Comparison of ENCODE assay signal across 8 cellular contexts in genomic region chr20:47358672-47359532, GRCh38. TPM values are rescaled to one million over a fixed set of nuclear protein-coding genes. Genes with fewer than 3 reads are reported as not detected.
DNase-seq lines count a peak whose midpoint lies in the region; ATAC-seq and TF ChIP-seq lines count a peak whose summit lies in the region.

No MANE protein-coding gene starts in this region.

- TF ChIP-seq CTCF in CD14-positive monocyte (IDR thresholded peaks at IDR 0.05) (no peak), HEK293 (tag by site-specific recombination; IDR thresholded peaks at IDR 0.05) (no peak), GM10266 (IDR thresholded peaks at IDR 0.05; ENCODE audit: control insufficient read depth, insufficient read depth, low read depth, missing control alignments) (no peak), GM10248 (IDR thresholded peaks at IDR 0.05; ENCODE audit: control extremely low read depth, extremely low read depth, low read depth, missing control alignments) (no peak)

- no peaks in the 10 kb centered on the region for H3K9me3 Mint-ChIP-seq in CD14-positive monocyte
- H3K9me3 Mint-ChIP-seq in stimulated activated effector memory CD8-positive, alpha-beta T cell treated with anti-CD3 and anti-CD28 coated beads, Interleukin-12 subunit alpha, Interleukin-12 subunit beta, amount 100 ng/mL, for 72 hours: no peaks in the 10 kb centered on the region

- ATAC-seq in stimulated activated effector memory CD8-positive, alpha-beta T cell treated with anti-CD3 and anti-CD28 coated beads, Interleukin-12 subunit alpha, Interleukin-12 subunit beta, amount 100 ng/mL, for 72 hours: no peak

- CTCF ChIA-PET in HEK293 (lab: Yijun Ruan, JAX): interaction anchor here (0.8 to 4.3 kb wide), 7 partner anchors 11 to 262 kb away, joined by 3 to 26 read pairs (median 4); no protein-coding TSS in a partner anchor
- CTCF ChIA-PET in GM10248 (lab: Yijun Ruan, JAX): interaction anchor here (0.9 to 14.0 kb wide), 9 partner anchors 10 to 262 kb away, joined by 3 to 203 read pairs (median 5); no protein-coding TSS in a partner anchor

- peaks cover 5% of the 10 kb centered on the region in 2 donors for H3K36me3 Mint-ChIP-seq in CD14-positive monocyte
- peaks cover 24% of the 10 kb centered on the region for H3K36me3 Mint-ChIP-seq in stimulated activated effector memory CD8-positive, alpha-beta T cell treated with anti-CD3 and anti-CD28 coated beads, Interleukin-12 subunit alpha, Interleukin-12 subunit beta, amount 100 ng/mL, for 72 hours

- H3K27me3 Mint-ChIP-seq in CD14-positive monocyte (ENCODE audit: low read depth in 3 of 3): peaks cover 0 to 1% (median 0%) of the 10 kb centered on the region in 3 donors

- peaks cover 69% of the 10 kb centered on the region for H3K4me1 Mint-ChIP-seq in CD14-positive monocyte
- peaks cover 50% of the 10 kb centered on the region for H3K4me1 Mint-ChIP-seq in stimulated activated effector memory CD8-positive, alpha-beta T cell treated with anti-CD3 and anti-CD28 coated beads, Interleukin-12 subunit alpha, Interleukin-12 subunit beta, amount 100 ng/mL, for 72 hours

- H3K4me1 ChIP-seq in HEK293 (ENCODE audit: control insufficient read depth, insufficient read depth, low read length): peaks cover 36% of the 10 kb centered on the region

- H3K27ac ChIP-seq in HEK293 (ENCODE audit: extremely low read depth, low read depth, low read length): peak overlapping the region; percentile 97

- no peaks in the 10 kb centered on the region for H3K36me3 ChIP-seq in HEK293 (ENCODE audit: control insufficient read depth in 2 of 2, insufficient read depth in 1 of 2, low read length in 2 of 2)

- no peak overlapping the region for H3K4me3 ChIP-seq in HEK293 (ENCODE audit: low read depth, low read length)

- H3K9me3 ChIP-seq in HEK293 (ENCODE audit: control insufficient read depth, insufficient read depth, low read depth, low read length): no peaks in the 10 kb centered on the region

- intact Hi-C loops in CD14-positive monocyte (cut with micrococcal nuclease): loop anchor here in 1 of 2 donors (10.0 kb wide), 1 partner anchor 416 kb away; no protein-coding TSS in a partner anchor

- peak; percentile 47 for DNase-seq in CD14-positive monocyte (ENCODE audit: low spot score)
- DNase-seq in OCI-M1 (lab: John Stamatoyannopoulos, UW): peak; percentile 91
- DNase-seq in cerebellum (ENCODE audit: low spot score): peak; percentile 65
- DNase-seq in kidney tubule cell (ENCODE audit: low spot score): peak; percentile 94
- DNase-seq in stimulated activated effector memory CD8-positive, alpha-beta T cell treated with anti-CD3 and anti-CD28 coated beads, Interleukin-12 subunit alpha, Interleukin-12 subunit beta, amount 100 ng/mL, for 72 hours (ENCODE audit: low spot score in 2 of 2): no peak
- no peak for DNase-seq in GM10266 (ENCODE audit: extremely low spot score)
- DNase-seq in GM10248 (ENCODE audit: extremely low spot score): no peak

- POLR2A ChIA-PET in HEK293 (lab: Yijun Ruan, JAX): interaction anchor here (0.5 to 1.3 kb wide), 8 partner anchors 9 to 163 kb away, joined by 3 to 6 read pairs (median 4); partner anchors contain the start of gene NCOA3
- POLR2A ChIA-PET in GM10248 (lab: Yijun Ruan, JAX): interaction anchor here (0.5 to 0.7 kb wide), 2 partner anchors 53 to 155 kb away, joined by 3 read pairs; no protein-coding TSS in a partner anchor

- H3K4me3 Mint-ChIP-seq in CD14-positive monocyte: peak overlapping the region; percentile 28 to 64
- H3K4me3 Mint-ChIP-seq in stimulated activated effector memory CD8-positive, alpha-beta T cell treated with anti-CD3 and anti-CD28 coated beads, Interleukin-12 subunit alpha, Interleukin-12 subunit beta, amount 100 ng/mL, for 72 hours: no peak overlapping the region

- H3K27ac Mint-ChIP-seq in CD14-positive monocyte: peak overlapping the region; percentile 94 to 98 (median 97)
- H3K27ac Mint-ChIP-seq in stimulated activated effector memory CD8-positive, alpha-beta T cell treated with anti-CD3 and anti-CD28 coated beads, Interleukin-12 subunit alpha, Interleukin-12 subunit beta, amount 100 ng/mL, for 72 hours: peak overlapping the region; percentile 99

TF ChIP-seq in HEK293, 187 proteins besides CTCF, POLR2A, EP300 and RAD21 (continues in another document):
- TF ChIP-seq, protein P1, sequence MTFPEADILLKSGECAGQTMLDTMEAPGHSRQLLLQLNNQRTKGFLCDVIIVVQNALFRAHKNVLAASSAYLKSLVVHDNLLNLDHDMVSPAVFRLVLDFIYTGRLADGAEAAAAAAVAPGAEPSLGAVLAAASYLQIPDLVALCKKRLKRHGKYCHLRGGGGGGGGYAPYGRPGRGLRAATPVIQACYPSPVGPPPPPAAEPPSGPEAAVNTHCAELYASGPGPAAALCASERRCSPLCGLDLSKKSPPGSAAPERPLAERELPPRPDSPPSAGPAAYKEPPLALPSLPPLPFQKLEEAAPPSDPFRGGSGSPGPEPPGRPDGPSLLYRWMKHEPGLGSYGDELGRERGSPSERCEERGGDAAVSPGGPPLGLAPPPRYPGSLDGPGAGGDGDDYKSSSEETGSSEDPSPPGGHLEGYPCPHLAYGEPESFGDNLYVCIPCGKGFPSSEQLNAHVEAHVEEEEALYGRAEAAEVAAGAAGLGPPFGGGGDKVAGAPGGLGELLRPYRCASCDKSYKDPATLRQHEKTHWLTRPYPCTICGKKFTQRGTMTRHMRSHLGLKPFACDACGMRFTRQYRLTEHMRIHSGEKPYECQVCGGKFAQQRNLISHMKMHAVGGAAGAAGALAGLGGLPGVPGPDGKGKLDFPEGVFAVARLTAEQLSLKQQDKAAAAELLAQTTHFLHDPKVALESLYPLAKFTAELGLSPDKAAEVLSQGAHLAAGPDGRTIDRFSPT (tag by site-specific recombination; IDR thresholded peaks at IDR 0.05): peak; percentile 80
- no peak for TF ChIP-seq ZNF311 (tag by site-specific recombination; IDR thresholded peaks at IDR 0.05; ENCODE audit: borderline replicate concordance)
- TF ChIP-seq ZNF266 (tag by site-specific recombination; IDR thresholded peaks at IDR 0.05; ENCODE audit: low read depth): no peak
- no peak for TF ChIP-seq ZNF571 (tag by site-specific recombination; IDR thresholded peaks at IDR 0.05)
- no peak for TF ChIP-seq BCL11B (tag by site-specific recombination; IDR thresholded peaks at IDR 0.05; ENCODE audit: low read depth)
- TF ChIP-seq ZSCAN23 (tag by site-specific recombination; IDR thresholded peaks at IDR 0.05): no peak
- no peak for TF ChIP-seq HOXA7 (CRISPR knock-in tag; IDR thresholded peaks at IDR 0.05; ENCODE audit: borderline replicate concordance)
- no peak for TF ChIP-seq ZFP41 (tag by site-specific recombination; IDR thresholded peaks at IDR 0.05; ENCODE audit: borderline replicate concordance)
- TF ChIP-seq ZNF776 (tag by site-specific recombination; IDR thresholded peaks at IDR 0.05; ENCODE audit: borderline replicate concordance): no peak
- TF ChIP-seq, protein P2, sequence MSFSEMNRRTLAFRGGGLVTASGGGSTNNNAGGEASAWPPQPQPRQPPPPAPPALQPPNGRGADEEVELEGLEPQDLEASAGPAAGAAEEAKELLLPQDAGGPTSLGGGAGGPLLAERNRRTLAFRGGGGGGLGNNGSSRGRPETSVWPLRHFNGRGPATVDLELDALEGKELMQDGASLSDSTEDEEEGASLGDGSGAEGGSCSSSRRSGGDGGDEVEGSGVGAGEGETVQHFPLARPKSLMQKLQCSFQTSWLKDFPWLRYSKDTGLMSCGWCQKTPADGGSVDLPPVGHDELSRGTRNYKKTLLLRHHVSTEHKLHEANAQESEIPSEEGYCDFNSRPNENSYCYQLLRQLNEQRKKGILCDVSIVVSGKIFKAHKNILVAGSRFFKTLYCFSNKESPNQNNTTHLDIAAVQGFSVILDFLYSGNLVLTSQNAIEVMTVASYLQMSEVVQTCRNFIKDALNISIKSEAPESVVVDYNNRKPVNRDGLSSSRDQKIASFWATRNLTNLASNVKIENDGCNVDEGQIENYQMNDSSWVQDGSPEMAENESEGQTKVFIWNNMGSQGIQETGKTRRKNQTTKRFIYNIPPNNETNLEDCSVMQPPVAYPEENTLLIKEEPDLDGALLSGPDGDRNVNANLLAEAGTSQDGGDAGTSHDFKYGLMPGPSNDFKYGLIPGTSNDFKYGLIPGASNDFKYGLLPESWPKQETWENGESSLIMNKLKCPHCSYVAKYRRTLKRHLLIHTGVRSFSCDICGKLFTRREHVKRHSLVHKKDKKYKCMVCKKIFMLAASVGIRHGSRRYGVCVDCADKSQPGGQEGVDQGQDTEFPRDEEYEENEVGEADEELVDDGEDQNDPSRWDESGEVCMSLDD (tag by site-specific recombination; IDR thresholded peaks at IDR 0.05): no peak
- TF ChIP-seq ZNF791 (tag by site-specific recombination; IDR thresholded peaks at IDR 0.05): no peak
- no peak for TF ChIP-seq ZNF404 (tag by site-specific recombination; IDR thresholded peaks at IDR 0.05)
- 0 out of 2 replicates have a peak, but pooled peaks have one; percentile 19 for TF ChIP-seq KLF17 (tag by site-specific recombination; IDR thresholded peaks at IDR 0.05)
- no peak for TF ChIP-seq GFI1B (tag by site-specific recombination; IDR thresholded peaks at IDR 0.05)
- TF ChIP-seq ZBTB7A (tag by site-specific recombination; IDR thresholded peaks at IDR 0.05; ENCODE audit: low read depth): peak; percentile 25; the same call in 1 of the 2 replicates
- no peak for TF ChIP-seq ZNF449 (tag by site-specific recombination; IDR thresholded peaks at IDR 0.05)
- TF ChIP-seq ZBTB20 (tag by site-specific recombination; IDR thresholded peaks at IDR 0.05): peak; percentile 91

RNA-seq across cellular contexts. Expression of gene ZMYND8, which starts 2.4 kb away (rescaled TPM):
- polyA plus RNA-seq in CD14-positive monocyte: 1 to 10 TPM; 1.4 to 5.8 TPM
- total RNA-seq in cerebellum: 39.7 TPM

Comparison
In these comparisons a context has a peak if more than half of its experiments do, and no peak if none do; other contexts are left out.
1. DNase-seq: peak in CD14-positive monocyte (single experiment), OCI-M1 (single experiment), cerebellum (single experiment) and kidney tubule cell (single experiment); none in stimulated activated effector memory CD8-positive, alpha-beta T cell treated with anti-CD3 and anti-CD28 coated beads, Interleukin-12 subunit alpha, Interleukin-12 subunit beta, amount 100 ng/mL, for 72 hours (0 of 2), GM10266 (single experiment) and GM10248 (single experiment).